ENCODE assay signal across 9 cellular contexts in the genomic region with DNA sequence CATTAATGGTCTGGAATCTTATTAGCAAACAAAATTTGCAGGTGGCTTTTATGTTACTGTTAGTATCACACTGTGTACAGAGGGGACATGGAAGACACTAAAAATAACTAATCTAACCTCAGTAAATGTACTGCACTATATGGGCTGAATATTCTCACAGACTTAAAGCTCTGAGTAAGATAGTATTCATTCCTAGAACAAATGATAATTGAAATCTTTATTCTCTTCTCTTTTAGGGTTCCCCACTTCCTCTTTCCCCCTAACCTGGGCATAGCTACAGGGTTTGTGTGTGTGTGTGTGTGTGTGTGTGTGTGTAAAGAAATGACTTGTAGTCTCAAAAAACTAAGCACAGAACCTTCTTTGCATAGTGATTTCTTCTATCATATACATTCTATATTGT. TPM values are rescaled to one million over a fixed set of nuclear protein-coding genes. Genes with fewer than 3 reads are reported as not detected.
DNase-seq lines count a peak whose midpoint lies in the region; ATAC-seq, FAIRE-seq and TF ChIP-seq lines count a peak whose summit lies in the region.
"Had no signal": no experiment of that assay in that cellular context is flagged by ENCODE, and none has a peak within 500 bp of the region (broad histone marks: within the 10 kb centered on the region; RNA-seq: fewer than 3 reads in every experiment).

No MANE protein-coding gene starts in this region.

- H3K9me3 ChIP-seq in A549 = no peaks in the 10 kb centered on the region
- no peaks in the 10 kb centered on the region for H3K9me3 ChIP-seq in gastroesophageal sphincter

- no peak for TF ChIP-seq RAD21 in A549 (conservative IDR thresholded peaks at IDR 0.05 in 1 of 2, IDR thresholded peaks at IDR 0.05 in 1 of 2)

- POLR2A ChIA-PET in A549 (lab: Yijun Ruan, JAX) = interaction anchor here (1.2 to 3.8 kb wide), 3 partner anchors 21 to 191 kb away, joined by 4 to 51 read pairs (median 6); a partner anchor contains a TSS

- TF ChIP-seq CTCF in A549 (IDR thresholded peaks at IDR 0.05) = no peak
- no peak for TF ChIP-seq CTCF in gastroesophageal sphincter (IDR thresholded peaks at IDR 0.05)

- H3K36me3 ChIP-seq in gastroesophageal sphincter = no peaks in the 10 kb centered on the region

- TF ChIP-seq EP300 in A549 (IDR thresholded peaks at IDR 0.05) = no peak
- no peak for TF ChIP-seq EP300 in gastroesophageal sphincter (IDR thresholded peaks at IDR 0.05)

- TF ChIP-seq POLR2A in A549 (IDR thresholded peaks at IDR 0.05; ENCODE audit: low read length) (no peak), gastroesophageal sphincter (IDR thresholded peaks at IDR 0.05) (no peak)

- DNase-seq in A549 (ENCODE audit: low read depth in 1 of 2, low spot score in 1 of 2) (no peak), NCI-H1105 treated with DMSO at 0.1 percent for 48 hours (lab: John Stamatoyannopoulos, UW) (no peak), kidney glomerular epithelial cell (lab: John Stamatoyannopoulos, UW) (no peak)
- no peak for DNase-seq in activated T-cell treated with anti-CD3 and anti-CD28 coated beads, Interleukin-2, amount 50 U/mL, for 48 hours

- peak overlapping the region; percentile 73 for H3K4me2 ChIP-seq in A549

- CTCF ChIA-PET in A549 (lab: Yijun Ruan, JAX) = interaction anchor here (0.6 to 5.2 kb wide), 3 partner anchors 22 to 513 kb away, joined by 3 to 30 read pairs (median 5); a partner anchor contains a TSS

- no peaks in the 10 kb centered on the region for H3K27me3 ChIP-seq in gastroesophageal sphincter

- H3K4me1 ChIP-seq in A549 (peaks cover 39% of the 10 kb centered on the region), gastroesophageal sphincter (peaks cover 0 to 14% (median 0%) of the 10 kb centered on the region in 3 donors)

- no peak for FAIRE-seq in A549 (lab: Jason Lieb, UNC)
- FAIRE-seq: urothelium cell line had no signal

- peak overlapping the region; percentile 3; the same call in 1 of the 3 replicates for H3K4me3 ChIP-seq in A549
- no peak overlapping the region for H3K4me3 ChIP-seq in gastroesophageal sphincter

- ATAC-seq in A549 = peak in 1 of 2 experiments; percentile 20; a peak in 3 of 6 replicates
- peak; percentile 73 for ATAC-seq in GM19467 (IDR thresholded peaks at IDR 0.05; ENCODE audit: unreplicated experiment)
- ATAC-seq in HG03432 (IDR thresholded peaks at IDR 0.05; ENCODE audit: unreplicated experiment) = peak; percentile 86
- no peak for ATAC-seq in gastroesophageal sphincter
- ATAC-seq in HG03439 (IDR thresholded peaks at IDR 0.05; ENCODE audit: unreplicated experiment) = no peak

- H3K27ac ChIP-seq in A549 (peak overlapping the region; percentile 74 to 84), gastroesophageal sphincter (peak overlapping the region; percentile 24 to 60 (median 44))

TF ChIP-seq in A549, 52 proteins besides CTCF, POLR2A, EP300 and RAD21:
- TF ChIP-seq PHF8 (IDR thresholded peaks at IDR 0.05; ENCODE audit: borderline replicate concordance, low read depth) (no peak), RCOR1 (IDR thresholded peaks at IDR 0.05; ENCODE audit: low read depth, low read length) (no peak), HOXB5 (CRISPR knock-in tag; IDR thresholded peaks at IDR 0.05) (no peak), NR3C1 (IDR thresholded peaks at IDR 0.05) (no peak), EHF (CRISPR knock-in tag; IDR thresholded peaks at IDR 0.05) (no peak), ZC3H11A (IDR thresholded peaks at IDR 0.05) (no peak), KDM5A (IDR thresholded peaks at IDR 0.05) (no peak)

RNA-seq across cellular contexts. Expression of a gene that starts 21.4 kb away (rescaled TPM):
- 149 and 154 TPM in 2 replicates for polyA plus RNA-seq in A549 (2011; rRNA removed)
- polyA plus RNA-seq in A549 (2012; cell fraction: cytosol; rRNA removed) = 29.0 and 29.7 TPM in 2 replicates
- polyA plus RNA-seq in A549 (2012; cell fraction: nucleus; rRNA removed) = 42.1 and 64.3 TPM in 2 replicates
- 58.8 to 60.9 TPM (median 60.7 TPM) in 3 replicates for polyA plus RNA-seq in A549 (2017; fragmentation: RNase III; extraction: RNeasy Plus Mini Kit Qiagen cat#74134 plus additional on column Dnase treatment)
- 319 and 375 TPM in 2 replicates for polyA minus RNA-seq in A549 (2011; rRNA and poly(A)+ RNA removed)
- 100 to 1,000 TPM; 185 to 287 (median 208) TPM for total RNA-seq in gastroesophageal sphincter

Comparison
In these comparisons a context has a peak if more than half of its experiments do, and no peak if none do; other contexts are left out.
1. ATAC-seq: peak in GM19467 (single experiment) and HG03432 (single experiment); none in gastroesophageal sphincter (single experiment) and HG03439 (single experiment).